1 cellular context compared by ENCODE assay signal in the genomic region with DNA sequence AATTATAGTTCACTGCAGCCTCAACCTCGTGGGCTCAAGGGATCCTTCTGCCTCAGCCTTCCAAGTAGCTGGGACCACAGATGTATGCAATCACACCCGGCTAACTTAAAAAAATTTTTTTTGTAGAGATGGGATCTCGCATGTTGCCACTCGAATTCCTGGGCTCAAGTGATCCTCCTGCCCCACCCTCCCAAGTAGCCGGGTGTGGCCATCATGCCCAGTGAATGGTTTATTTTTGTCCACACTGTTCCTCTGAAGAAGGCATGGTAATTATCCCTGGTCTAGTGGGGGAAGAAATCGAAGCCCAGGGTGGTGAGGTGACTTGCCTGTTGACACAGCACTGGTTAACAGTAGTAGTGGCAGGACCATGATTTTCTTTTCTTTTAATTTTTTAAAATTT.
TF ChIP-seq lines count a peak whose summit lies in the region.

No MANE protein-coding gene starts in this region.

TF ChIP-seq in HCT116, 20 proteins besides CTCF, POLR2A, EP300 and RAD21:
- TF ChIP-seq REST (IDR thresholded peaks at IDR 0.05; ENCODE audit: low read depth), result no peak
- TF ChIP-seq EGR1 (IDR thresholded peaks at IDR 0.05; ENCODE audit: low read depth), result no peak
- TF ChIP-seq ATF3 (IDR thresholded peaks at IDR 0.05), result no peak
- no peak for TF ChIP-seq SP1 (IDR thresholded peaks at IDR 0.05; ENCODE audit: low read depth)
- no peak for TF ChIP-seq YY1 (IDR thresholded peaks at IDR 0.05; ENCODE audit: extremely low read depth, insufficient replicate concordance, low read depth, low read length)
- no peak for TF ChIP-seq CEBPB (IDR thresholded peaks at IDR 0.05; ENCODE audit: low read depth)
TF ChIP-seq in HCT116: peak in this region for 0.
